Comparison of ENCODE assay signal across 8 cellular contexts in the genomic region with DNA sequence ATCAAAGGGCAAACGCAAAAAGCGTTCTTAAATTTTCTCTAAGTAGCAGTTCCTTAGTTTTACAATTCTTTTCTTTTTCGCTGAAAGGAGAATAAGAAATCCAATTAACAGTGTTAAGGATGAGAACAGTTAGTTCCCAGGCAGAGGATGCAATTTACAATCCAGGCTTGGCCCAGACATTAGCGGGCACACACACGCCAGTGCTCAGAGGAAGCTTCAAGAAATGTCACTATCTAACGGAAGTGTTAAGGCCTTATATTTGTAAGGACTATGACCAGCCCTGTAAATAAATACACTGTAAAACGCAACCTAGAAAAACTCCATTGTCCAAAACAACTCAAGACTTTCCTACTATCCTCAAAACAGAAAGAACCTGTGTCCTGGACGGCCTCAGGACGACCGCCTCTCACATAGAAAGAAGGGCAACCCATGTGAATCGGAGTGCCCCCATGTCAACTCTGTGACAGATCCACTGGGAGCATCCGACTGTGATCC. TPM values are rescaled to one million over a fixed set of nuclear protein-coding genes. Genes with fewer than 3 reads are reported as not detected.
DNase-seq lines count a peak whose midpoint lies in the region; ATAC-seq and TF ChIP-seq lines count a peak whose summit lies in the region.

No MANE protein-coding gene starts in this region.

- no peak for DNase-seq in activated CD4-positive, alpha-beta T cell treated with anti-CD3 and anti-CD28 coated beads for 36 hours
- no peak for DNase-seq in activated CD4-positive, alpha-beta T cell treated with anti-CD3 and anti-CD28 coated beads, Interleukin-2, amount 50 U/mL, for 1 hour
- DNase-seq in SJCRH30 (no peak), osteoblast (ENCODE audit: insufficient read length, low spot score, missing footprints) (peak; percentile 82), NCI-H1930 (lab: John Stamatoyannopoulos, UW) (no peak), omental fat pad (ENCODE audit: low spot score) (no peak)

- H3K36me3 ChIP-seq in SJCRH30: no peaks in the 10 kb centered on the region
- no peaks in the 10 kb centered on the region for H3K36me3 ChIP-seq in esophagus (ENCODE audit: control insufficient read depth in 2 of 2, insufficient read depth in 2 of 2, low read length in 1 of 2)
- H3K36me3 ChIP-seq in osteoblast (ENCODE audit: insufficient read depth, low read length): no peaks in the 10 kb centered on the region

- peak overlapping the region; percentile 96 for H3K4me3 Mint-ChIP-seq in activated CD4-positive, alpha-beta T cell treated with anti-CD3 and anti-CD28 coated beads for 36 hours

- no peaks in the 10 kb centered on the region for H3K27me3 ChIP-seq in SJCRH30
- H3K27me3 ChIP-seq in esophagus (ENCODE audit: control insufficient read depth in 1 of 2, insufficient read depth in 2 of 2, low read length in 2 of 2): no peaks in the 10 kb centered on the region
- no peaks in the 10 kb centered on the region for H3K27me3 ChIP-seq in osteoblast (ENCODE audit: insufficient read depth, low read length)

- no peaks in the 10 kb centered on the region for H3K9me3 Mint-ChIP-seq in activated CD4-positive, alpha-beta T cell treated with anti-CD3 and anti-CD28 coated beads for 36 hours (ENCODE audit: low read depth)

- no peak for ATAC-seq in activated CD4-positive, alpha-beta T cell treated with anti-CD3 and anti-CD28 coated beads for 36 hours
- ATAC-seq in GM19035 (IDR thresholded peaks at IDR 0.05; ENCODE audit: unreplicated experiment) (no peak), omental fat pad (ENCODE audit: low FRiP score) (no peak)

- TF ChIP-seq CTCF in osteoblast (IDR thresholded peaks at IDR 0.05; ENCODE audit: extremely low read depth, low read depth, low read length) (no peak), omental fat pad (IDR thresholded peaks at IDR 0.05) (no peak)

- peaks cover 11% of the 10 kb centered on the region for H4K20me1 ChIP-seq in osteoblast (ENCODE audit: insufficient read depth, low read length)

- no peaks in the 10 kb centered on the region for H3K27me3 Mint-ChIP-seq in activated CD4-positive, alpha-beta T cell treated with anti-CD3 and anti-CD28 coated beads for 36 hours

- H3K79me2 ChIP-seq in osteoblast (ENCODE audit: insufficient read depth, low read length): peaks cover 60% of the 10 kb centered on the region

- CTCF ChIA-PET in activated CD4-positive, alpha-beta T cell treated with anti-CD3 and anti-CD28 coated beads for 36 hours (lab: Charles Lee): interaction anchor here (0.7 to 2.0 kb wide), 7 partner anchors 9 to 89 kb away, joined by 3 to 12 read pairs (median 4); no protein-coding TSS in a partner anchor

- POLR2A ChIA-PET in activated CD4-positive, alpha-beta T cell treated with anti-CD3 and anti-CD28 coated beads for 36 hours (lab: Charles Lee): interaction anchor here (0.6 to 1.7 kb wide), 3 partner anchors 34 to 171 kb away, joined by 3 to 6 read pairs (median 5); partner anchors contain the start of gene XXYLT1

- H3K27ac ChIP-seq in SJCRH30 (peak overlapping the region; percentile 53; the same call in 1 of the 2 replicates), esophagus (ENCODE audit: low read depth in 2 of 2, low read length in 1 of 2) (peak overlapping the region; percentile 95 to 96), osteoblast (ENCODE audit: low read depth, low read length) (peak overlapping the region; percentile 58)

- intact Hi-C loops in activated CD4-positive, alpha-beta T cell treated with anti-CD3 and anti-CD28 coated beads for 36 hours (cut with DNase I, micrococcal nuclease): loop anchor here (5.0 to 10.0 kb wide), 4 partner anchors 81 to 1501 kb away; partner anchors contain the start of genes FAM43A (in 1 of the 2) and NCBP2 (in 1 of the 2)

- peak overlapping the region; percentile 91 for H3K27ac Mint-ChIP-seq in activated CD4-positive, alpha-beta T cell treated with anti-CD3 and anti-CD28 coated beads for 36 hours

- WGBS in esophagus, 2 donors: 6 to 10% methylated on average over 12 of the region's 12 CpGs

- H3K4me3 ChIP-seq in SJCRH30 (peak overlapping the region; percentile 86), esophagus (ENCODE audit: low read depth in 1 of 2, low read length in 2 of 2) (peak overlapping the region; percentile 76 to 94), osteoblast (ENCODE audit: insufficient read depth, low read length) (peak overlapping the region; percentile 86)

- H3K36me3 Mint-ChIP-seq in activated CD4-positive, alpha-beta T cell treated with anti-CD3 and anti-CD28 coated beads for 36 hours (ENCODE audit: low read depth): peaks cover 4% of the 10 kb centered on the region

- 0 out of 2 replicates have a peak, but pooled peaks cover 3% of the 10 kb centered on the region for H3K4me1 ChIP-seq in SJCRH30
- no peaks in the 10 kb centered on the region for H3K4me1 ChIP-seq in esophagus (ENCODE audit: control insufficient read depth in 2 of 2, insufficient read depth in 2 of 2, low read length in 1 of 2)
- peaks cover 11% of the 10 kb centered on the region for H3K4me1 ChIP-seq in osteoblast (ENCODE audit: insufficient read depth, low read length)

- H3K4me2 ChIP-seq in osteoblast (ENCODE audit: insufficient read depth, low read length): peak overlapping the region; percentile 83

- peak overlapping the region; percentile 93 for H2AFZ ChIP-seq in osteoblast (ENCODE audit: low read length)

- peaks cover 48% of the 10 kb centered on the region for H3K4me1 Mint-ChIP-seq in activated CD4-positive, alpha-beta T cell treated with anti-CD3 and anti-CD28 coated beads for 36 hours

- no peaks in the 10 kb centered on the region for H3K9me3 ChIP-seq in SJCRH30 (replicated peaks)
- H3K9me3 ChIP-seq in esophagus (ENCODE audit: control insufficient read depth in 2 of 2, insufficient read depth in 1 of 2, low read depth in 1 of 2, low read length in 1 of 2): no peaks in the 10 kb centered on the region
- H3K9me3 ChIP-seq in osteoblast (ENCODE audit: low read depth, low read length): no peaks in the 10 kb centered on the region

RNA-seq across cellular contexts. Expression of gene ACAP2, which starts 1.3 kb away (rescaled TPM):
- total RNA-seq in activated CD4-positive, alpha-beta T cell treated with anti-CD3 and anti-CD28 coated beads for 36 hours: 10 to 100 TPM; 43.7 to 51.9 TPM
- total RNA-seq in SJCRH30 (2014; rRNA removed; shearing (Covaris generic)): 29.9 and 35.4 TPM in 2 replicates
- polyA plus RNA-seq in esophagus: 10 to 100 TPM; 11.9 to 12.5 TPM
- total RNA-seq in osteoblast: 115 and 121 TPM in 2 replicates
- total RNA-seq in omental fat pad: 10 to 100 TPM; 41.6 to 76.1 (median 44.5) TPM
